ENCODE assay signal across 10 cellular contexts in genomic region chr5:1445313-1445894, GRCh38. TPM values are rescaled to one million over a fixed set of nuclear protein-coding genes. Genes with fewer than 3 reads are reported as not detected.
DNase-seq lines count a peak whose midpoint lies in the region; ATAC-seq and TF ChIP-seq lines count a peak whose summit lies in the region.
"Had no signal": no experiment of that assay in that cellular context is flagged by ENCODE, and none has a peak within 500 bp of the region (broad histone marks: within the 10 kb centered on the region; RNA-seq: fewer than 3 reads in every experiment).

TSS of gene SLC6A3 (minus strand) at chr5:1445440. CDS start at chr5:1443197, 2,243 bp downstream.

- no peaks in the 10 kb centered on the region for H3K4me1 ChIP-seq in colonic mucosa
- peaks cover 9% of the 10 kb centered on the region for H3K4me1 ChIP-seq in upper lobe of right lung
- H3K4me1 ChIP-seq: SJSA1 had no signal

- peaks cover 30% of the 10 kb centered on the region for H3K4me1 Mint-ChIP-seq in activated naive CD4-positive, alpha-beta T cell treated with anti-CD3 and anti-CD28 coated beads, Interleukin-2, amount 50 U/mL, for 24 hours
- peaks cover 6 to 21% (median 15%) of the 10 kb centered on the region in 3 donors for H3K4me1 Mint-ChIP-seq in naive B cell

- H3K36me3 Mint-ChIP-seq in activated naive CD4-positive, alpha-beta T cell treated with anti-CD3 and anti-CD28 coated beads, Interleukin-2, amount 50 U/mL, for 24 hours, result no peaks in the 10 kb centered on the region
- H3K36me3 Mint-ChIP-seq in naive B cell, result peaks cover under 1 to 8% of the 10 kb centered on the region in 2 donors

- H3K9me3 ChIP-seq in colonic mucosa, result no peaks in the 10 kb centered on the region
- no peaks in the 10 kb centered on the region for H3K9me3 ChIP-seq in upper lobe of right lung

- H3K27me3 ChIP-seq in colonic mucosa (peaks cover 48% of the 10 kb centered on the region), upper lobe of right lung (peaks cover 65% of the 10 kb centered on the region)

- H3K36me3 ChIP-seq in colonic mucosa (no peaks in the 10 kb centered on the region), upper lobe of right lung (no peaks in the 10 kb centered on the region)
- H3K36me3 ChIP-seq: SJSA1 had no signal

- no peak for DNase-seq in activated naive CD4-positive, alpha-beta T cell treated with anti-CD3 and anti-CD28 coated beads, Interleukin-2, amount 50 U/mL, for 16 hours
- peak; percentile 44 for DNase-seq in colonic mucosa
- DNase-seq in naive B cell, result peak; percentile 20
- DNase-seq in upper lobe of right lung, result peak; percentile 65
- DNase-seq in cerebellum (ENCODE audit: low spot score), result no peak

- ATAC-seq in naive B cell (ENCODE audit: low read depth in 2 of 2) (peak; percentile 50 to 58), upper lobe of right lung (peak; percentile 15), GM21528 (IDR thresholded peaks at IDR 0.05; ENCODE audit: low FRiP score, unreplicated experiment) (no peak), HG03196 (IDR thresholded peaks at IDR 0.05; ENCODE audit: unreplicated experiment) (no peak)

- H3K4me3 ChIP-seq in colonic mucosa (no peak within 1 kb of the TSS), upper lobe of right lung (no peak within 1 kb of the TSS)
- H3K4me3 ChIP-seq: SJSA1 had no signal

- peak within 1 kb of the TSS; percentile 62 for H3K4me3 Mint-ChIP-seq in activated naive CD4-positive, alpha-beta T cell treated with anti-CD3 and anti-CD28 coated beads, Interleukin-2, amount 50 U/mL, for 24 hours
- H3K4me3 Mint-ChIP-seq in naive B cell, result peak within 1 kb of the TSS; percentile 63 to 92 (median 78)

- H3K27ac Mint-ChIP-seq in activated naive CD4-positive, alpha-beta T cell treated with anti-CD3 and anti-CD28 coated beads, Interleukin-2, amount 50 U/mL, for 24 hours, result no peak within 1 kb of the TSS
- H3K27ac Mint-ChIP-seq in naive B cell, result peak within 1 kb of the TSS in 1 of 6 donors; percentile 60

- H3K27ac ChIP-seq in colonic mucosa, result no peak within 1 kb of the TSS
- H3K27ac ChIP-seq in upper lobe of right lung, result no peak within 1 kb of the TSS
- H3K27ac ChIP-seq: C4-2B, SJSA1 had no signal

- no peak within 1 kb of the TSS for H3K9ac ChIP-seq in colonic mucosa (ENCODE audit: low read depth in 2 of 2, low read length in 2 of 2)

- peaks cover 28% of the 10 kb centered on the region for H3K27me3 Mint-ChIP-seq in activated naive CD4-positive, alpha-beta T cell treated with anti-CD3 and anti-CD28 coated beads, Interleukin-2, amount 50 U/mL, for 24 hours
- H3K27me3 Mint-ChIP-seq in naive B cell, result peaks cover 36 to 79% (median 56%) of the 10 kb centered on the region in 3 donors

- no peaks in the 10 kb centered on the region for H3K9me3 Mint-ChIP-seq in activated naive CD4-positive, alpha-beta T cell treated with anti-CD3 and anti-CD28 coated beads, Interleukin-2, amount 50 U/mL, for 24 hours
- H3K9me3 Mint-ChIP-seq in naive B cell, result peaks cover 0 to 5% (median 2%) of the 10 kb centered on the region in 7 donors

- intact Hi-C loops in colonic mucosa (cut with DNase I) (no loop called here), upper lobe of right lung (cut with DNase I) (no loop called here)

- TF ChIP-seq CTCF in colonic mucosa (IDR thresholded peaks at IDR 0.05) (no peak), upper lobe of right lung (IDR thresholded peaks at IDR 0.05) (no peak)

RNA-seq across cellular contexts. Expression of gene SLC6A3, which starts in this region (rescaled TPM):
- total RNA-seq in colonic mucosa (not detected), upper lobe of right lung (0.52 TPM), cerebellum (0.18 TPM)
- under 1 TPM in 1 of 6 donors, not detected in 5; 0.09 TPM for polyA plus RNA-seq in naive B cell (ENCODE audit: low read depth in 6 of 6)
- total RNA-seq: SJSA1 had no signal

Comparison
In these comparisons a context has a peak if more than half of its experiments do, and no peak if none do; other contexts are left out.
1. Peak in DNase-seq in colonic mucosa; RNA of the gene not detected or under 1 TPM.
2. Peak in DNase-seq and ATAC-seq in naive B cell; RNA of the gene not detected or under 1 TPM.
3. Peak in DNase-seq and ATAC-seq in upper lobe of right lung; RNA of the gene not detected or under 1 TPM.